ENCODE assay signal across 10 cellular contexts in genomic region chr16:48901712-48902374, GRCh38.
DNase-seq lines count a peak whose midpoint lies in the region; ATAC-seq and TF ChIP-seq lines count a peak whose summit lies in the region.
"Had no signal": no experiment of that assay in that cellular context is flagged by ENCODE, and none has a peak within 500 bp of the region (broad histone marks: within the 10 kb centered on the region; RNA-seq: fewer than 3 reads in every experiment).

No MANE protein-coding gene starts in this region.

- no peak overlapping the region for H2BK120ac ChIP-seq in IMR-90 (ENCODE audit: low read depth, low read length)

- H3K79me1 ChIP-seq in IMR-90 (ENCODE audit: low read depth in 1 of 2, low read length in 2 of 2): no peaks in the 10 kb centered on the region

- H3K9me3 ChIP-seq in IMR-90 (ENCODE audit: control insufficient read depth, insufficient read depth, low read length): no peaks in the 10 kb centered on the region

- no peak overlapping the region for H2BK15ac ChIP-seq in IMR-90 (ENCODE audit: low read depth, low read length)

- ATAC-seq in IMR-90 (ENCODE audit: low read depth): peak; percentile 49
- no peak for ATAC-seq in GM19452 (IDR thresholded peaks at IDR 0.05; ENCODE audit: unreplicated experiment)
- no peak for ATAC-seq in GM19328 (IDR thresholded peaks at IDR 0.05; ENCODE audit: unreplicated experiment)
- ATAC-seq: sciatic nerve had no signal

- DNase-seq in GM03348 (ENCODE audit: low spot score): peak; percentile 11
- DNase-seq in IMR-90: no peak
- peak; percentile 34 for DNase-seq in left kidney (ENCODE audit: low read depth, low spot score)
- DNase-seq in islet precursor cell: no peak
- DNase-seq: activated gamma-delta T cell treated with Interleukin-2 at 50 U/mL for 16 hours had no signal

- H2AFZ ChIP-seq in IMR-90 (replicated peaks; ENCODE audit: low read length, poor library complexity): no peak overlapping the region

- no peak for TF ChIP-seq POLR2A in IMR-90 (IDR thresholded peaks at IDR 0.05; ENCODE audit: low read depth, low read length)

- no peak overlapping the region for H3K27ac ChIP-seq in IMR-90 (ENCODE audit: insufficient read depth, low read length)
- H3K27ac ChIP-seq in VCaP: no peak overlapping the region
- H3K27ac ChIP-seq: KMS-11 had no signal

- no peak overlapping the region for H3K14ac ChIP-seq in IMR-90 (replicated peaks; ENCODE audit: low read depth, low read length)

- no peak overlapping the region for H2BK5ac ChIP-seq in IMR-90 (ENCODE audit: low read depth, low read length, poor library complexity, severe bottlenecking)

- H2AK5ac ChIP-seq in IMR-90 (ENCODE audit: low read depth, low read length): no peak overlapping the region

- H3K9me1 ChIP-seq in IMR-90 (ENCODE audit: insufficient read depth, low read length): no peaks in the 10 kb centered on the region

- no peaks in the 10 kb centered on the region for H3K36me3 ChIP-seq in IMR-90 (ENCODE audit: control insufficient read depth, insufficient read depth, low read length)

- intact Hi-C loops in IMR-90 (cut with micrococcal nuclease): loop anchor here (2.0 kb wide), 1 partner anchor 449 kb away; no protein-coding TSS in a partner anchor

- H3K4me2 ChIP-seq in IMR-90 (ENCODE audit: low read depth, low read length): no peak overlapping the region
- H3K4me2 ChIP-seq: KMS-11 had no signal

- no peaks in the 10 kb centered on the region for H3K4me1 ChIP-seq in IMR-90 (ENCODE audit: control insufficient read depth, insufficient read depth, low read length)

- WGBS in IMR-90 (ENCODE audit: extremely low coverage in 2 of 2, insufficient read length in 1 of 2), 2 experiments: 37% methylated on average over 2 of the region's 9 CpGs; no CpG with 5 or more reads in 1 of the 2 experiments

- H2AK9ac ChIP-seq in IMR-90 (replicated peaks; ENCODE audit: low read depth, low read length, poor library complexity): no peak overlapping the region

- H4K20me1 ChIP-seq in IMR-90 (ENCODE audit: insufficient read depth, low read length): no peaks in the 10 kb centered on the region

- in situ Hi-C loops in IMR-90 (cut with MboI; ENCODE audit: low sequenced_read_pairs): no loop called here

- H3K56ac ChIP-seq in IMR-90 (ENCODE audit: extremely low read depth, insufficient read depth, low read length): no peak overlapping the region

- CTCF ChIA-PET in IMR-90 (lab: Yijun Ruan, JAX): no interaction called here

- POLR2A ChIA-PET in IMR-90 (lab: Charles Lee; ENCODE audit: unreplicated experiment): no interaction called here

- no peak overlapping the region for H3K4me3 ChIP-seq in IMR-90 (ENCODE audit: insufficient read depth, low read depth, low read length)

- H3K9ac ChIP-seq in IMR-90 (ENCODE audit: low read depth, low read length): no peak overlapping the region
- H3K9ac ChIP-seq: KMS-11 had no signal

- BruUV-seq in IMR-90 (replicated peaks; lab: Mats Ljungman, UMichigan): no TSS peak

- no peak overlapping the region for H3K4ac ChIP-seq in IMR-90 (ENCODE audit: low read depth, low read length)

- H2BK20ac ChIP-seq in IMR-90 (ENCODE audit: low read depth, low read length): no peak overlapping the region

- H4K5ac ChIP-seq in IMR-90 (ENCODE audit: low read depth, low read length): no peak overlapping the region

- TF ChIP-seq CTCF in IMR-90 (conservative IDR thresholded peaks at IDR 0.05; ENCODE audit: low read depth, low read length) (peak; percentile 32; the same call in 1 of the 2 replicates), VCaP (conservative IDR thresholded peaks at IDR 0.05) (0 out of 2 replicates have a peak, but pooled peaks have one; percentile 28)

- TF ChIP-seq RAD21 in IMR-90 (IDR thresholded peaks at IDR 0.05; ENCODE audit: low read length): peak; percentile 36; the same call in 1 of the 2 replicates

- dilution Hi-C loops in IMR-90 (cut with HindIII; ENCODE audit: low sequenced_read_pairs, unreplicated experiment): no loop called here

- H3K27me3 ChIP-seq in IMR-90 (ENCODE audit: control insufficient read depth, insufficient read depth, low read length): peaks cover 9% of the 10 kb centered on the region

- no peak overlapping the region for H4K8ac ChIP-seq in IMR-90 (ENCODE audit: low read depth in 2 of 2, low read length in 2 of 2)

- no peak overlapping the region for H3K18ac ChIP-seq in IMR-90 (ENCODE audit: low read depth, low read length)

- no peak overlapping the region for H3K23ac ChIP-seq in IMR-90 (ENCODE audit: low read depth, low read length)

- H4K91ac ChIP-seq in IMR-90 (ENCODE audit: insufficient read depth, low read depth, low read length): no peak overlapping the region

TF ChIP-seq in IMR-90, 13 proteins besides CTCF, POLR2A, EP300 and RAD21:
- TF ChIP-seq CEBPB (IDR thresholded peaks at IDR 0.05; ENCODE audit: low read depth, low read length) (no peak), SMC3 (IDR thresholded peaks at IDR 0.05; ENCODE audit: low read depth, low read length) (peak; percentile 25; the same call in 1 of the 2 replicates)

Comparison
In these comparisons a context has a peak if more than half of its experiments do, and no peak if none do; other contexts are left out.
1. DNase-seq: peak in GM03348 (single experiment) and left kidney (single experiment); none in IMR-90 (single experiment) and islet precursor cell (single experiment).